In the genomic region with DNA sequence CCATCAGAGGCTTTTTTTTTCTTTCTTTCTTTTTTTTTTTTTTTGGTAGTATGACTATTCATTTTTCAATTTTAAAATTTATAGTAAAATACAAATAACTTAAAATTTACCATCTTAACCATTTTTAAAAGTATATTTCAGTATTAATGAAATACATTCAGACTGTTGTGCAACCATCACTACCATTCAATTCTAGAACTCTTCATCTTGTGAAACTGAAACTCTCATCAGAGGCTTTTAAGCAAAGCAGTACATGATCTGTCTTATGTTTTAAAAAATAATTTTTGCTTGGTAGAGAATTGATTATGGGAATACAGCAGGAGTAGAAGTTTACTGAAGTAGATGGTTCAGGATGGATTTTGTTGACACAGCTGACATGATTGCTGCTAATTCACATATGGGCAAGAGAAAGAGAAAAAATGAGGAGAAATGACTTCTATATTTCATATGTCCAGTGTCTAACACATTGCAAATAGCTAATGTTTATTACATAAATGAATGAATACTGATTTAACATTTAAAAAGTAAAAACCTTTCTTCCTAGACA, we compare ENCODE assay signal across 18 cellular contexts. TPM values are rescaled to one million over a fixed set of nuclear protein-coding genes. Genes with fewer than 3 reads are reported as not detected.
DNase-seq lines count a peak whose midpoint lies in the region; ATAC-seq and TF ChIP-seq lines count a peak whose summit lies in the region.
"Had no signal": no experiment of that assay in that cellular context is flagged by ENCODE, and none has a peak within 500 bp of the region (broad histone marks: within the 10 kb centered on the region; RNA-seq: fewer than 3 reads in every experiment).

No MANE protein-coding gene starts in this region.

- no peaks in the 10 kb centered on the region for H3K27me3 ChIP-seq in esophagus muscularis mucosa
- H3K27me3 ChIP-seq: ovary had no signal

- H3K27ac Mint-ChIP-seq in activated T-helper 17 cell treated with anti-CD3 and anti-CD28 coated beads, Interleukin-2, amount 50 U/mL, for 72 hours, result peak overlapping the region; percentile 2
- H3K27ac Mint-ChIP-seq: activated naive CD8-positive, alpha-beta T cell; CD14-positive monocyte; endodermal cell had no signal

- TF ChIP-seq EP300 in esophagus muscularis mucosa (IDR thresholded peaks at IDR 0.05), result no peak

- H3K36me3 Mint-ChIP-seq in activated T-helper 17 cell treated with anti-CD3 and anti-CD28 coated beads, Interleukin-2, amount 50 U/mL, for 72 hours (ENCODE audit: low read depth), result no peaks in the 10 kb centered on the region
- H3K36me3 Mint-ChIP-seq: activated naive CD8-positive, alpha-beta T cell; CD14-positive monocyte had no signal

- H3K36me3 ChIP-seq in esophagus muscularis mucosa, result no peaks in the 10 kb centered on the region
- H3K36me3 ChIP-seq: gastroesophageal sphincter, ovary had no signal

- DNase-seq in DMS53 (lab: John Stamatoyannopoulos, UW) (peak; percentile 23), DMS53 treated with DMSO at 0.1 percent for 48 hours (lab: John Stamatoyannopoulos, UW; ENCODE audit: unreplicated experiment) (no peak), esophagus muscularis mucosa (ENCODE audit: extremely low spot score) (no peak), posterior cingulate gyrus (no peak)
- DNase-seq: activated CD8-positive, alpha-beta memory T cell treated with anti-CD3 and anti-CD28 coated beads, Interleukin-2, amount 50 U/mL, for 4 hours; endodermal cell; NCI-H1436; NCI-H510A; ovary; substantia nigra had no signal

- no peaks in the 10 kb centered on the region for H3K27me3 Mint-ChIP-seq in activated T-helper 17 cell treated with anti-CD3 and anti-CD28 coated beads, Interleukin-2, amount 50 U/mL, for 72 hours

- H3K4me1 ChIP-seq in esophagus muscularis mucosa, result no peaks in the 10 kb centered on the region
- H3K4me1 ChIP-seq: gastroesophageal sphincter had no signal

- no peak for TF ChIP-seq POLR2A in esophagus muscularis mucosa (IDR thresholded peaks at IDR 0.05; ENCODE audit: low read depth)

- no peak for TF ChIP-seq CTCF in esophagus muscularis mucosa (IDR thresholded peaks at IDR 0.05)

- H3K9me3 Mint-ChIP-seq in activated T-helper 17 cell treated with anti-CD3 and anti-CD28 coated beads, Interleukin-2, amount 50 U/mL, for 72 hours, result no peaks in the 10 kb centered on the region
- H3K9me3 Mint-ChIP-seq: endodermal cell had no signal

- H3K4me1 Mint-ChIP-seq in activated T-helper 17 cell treated with anti-CD3 and anti-CD28 coated beads, Interleukin-2, amount 50 U/mL, for 72 hours, result peaks cover 5% of the 10 kb centered on the region

- H3K4me3 ChIP-seq in esophagus muscularis mucosa, result no peak overlapping the region
- H3K4me3 ChIP-seq: gastroesophageal sphincter, ovary had no signal

- intact Hi-C loops in esophagus muscularis mucosa (cut with DNase I) (no loop called here), posterior cingulate gyrus (cut with DNase I) (no loop called here)

- H3K4me3 Mint-ChIP-seq in activated T-helper 17 cell treated with anti-CD3 and anti-CD28 coated beads, Interleukin-2, amount 50 U/mL, for 72 hours, result no peak overlapping the region
- H3K4me3 Mint-ChIP-seq: activated naive CD8-positive, alpha-beta T cell; CD14-positive monocyte; endodermal cell had no signal

- H3K27ac ChIP-seq in esophagus muscularis mucosa (replicated peaks in 1 of 4), result no peak overlapping the region
- H3K27ac ChIP-seq: 22Rv1, gastroesophageal sphincter, ovary had no signal

- peak; percentile 55 for ATAC-seq in GM21515 (IDR thresholded peaks at IDR 0.05; ENCODE audit: unreplicated experiment)
- ATAC-seq in HG03039 (IDR thresholded peaks at IDR 0.05; ENCODE audit: unreplicated experiment), result peak; percentile 43
- ATAC-seq in activated T-helper 17 cell treated with anti-CD3 and anti-CD28 coated beads, Interleukin-2, amount 50 U/mL, for 72 hours (replicated peaks), result no peak
- ATAC-seq in HG03460 (IDR thresholded peaks at IDR 0.05; ENCODE audit: unreplicated experiment), result no peak
- ATAC-seq: gastroesophageal sphincter had no signal

- H3K9me3 ChIP-seq in esophagus muscularis mucosa, result no peaks in the 10 kb centered on the region
- H3K9me3 ChIP-seq: gastroesophageal sphincter, ovary had no signal

RNA-seq across cellular contexts. Expression of gene ELOVL7, which starts 13.4 kb away (rescaled TPM):
- under 1 TPM; 0.24 to 0.41 TPM for total RNA-seq in activated T-helper 17 cell treated with anti-CD3 and anti-CD28 coated beads, Interleukin-2, amount 50 U/mL, for 72 hours
- total RNA-seq in esophagus muscularis mucosa, result 1 to 10 TPM; 1.2 to 7.0 (median 5.3) TPM

Comparison
In these comparisons a context has a peak if more than half of its experiments do, and no peak if none do; other contexts are left out.
1. ATAC-seq: peak in GM21515 (single experiment) and HG03039 (single experiment); none in activated T-helper 17 cell treated with anti-CD3 and anti-CD28 coated beads, Interleukin-2, amount 50 U/mL, for 72 hours (single experiment) and HG03460 (single experiment).